In the genomic region with DNA sequence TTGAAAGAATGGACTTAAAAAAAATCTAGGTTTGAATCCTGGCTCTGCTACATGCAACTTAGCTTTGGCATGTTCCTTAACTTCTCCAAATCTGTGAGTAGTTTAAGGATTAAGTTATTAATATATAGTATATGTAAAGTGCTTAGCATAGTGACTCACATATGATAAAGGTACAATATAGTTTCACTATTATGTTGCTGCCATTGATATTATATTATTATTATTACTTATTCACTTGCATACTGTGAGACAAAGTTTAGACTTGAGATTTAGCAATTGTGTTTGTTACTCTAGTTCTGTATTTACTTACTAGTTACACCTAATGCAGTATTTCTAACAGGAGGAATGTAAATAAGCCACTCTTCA, we compare ENCODE assay signal across 21 cellular contexts. TPM values are rescaled to one million over a fixed set of nuclear protein-coding genes. Genes with fewer than 3 reads are reported as not detected.
DNase-seq lines count a peak whose midpoint lies in the region; ATAC-seq lines count a peak whose summit lies in the region.
"Had no signal": no experiment of that assay in that cellular context is flagged by ENCODE, and none has a peak within 500 bp of the region (broad histone marks: within the 10 kb centered on the region; RNA-seq: fewer than 3 reads in every experiment).

No MANE protein-coding gene starts in this region.

- DNase-seq in Ammon's horn (ENCODE audit: low spot score) (no peak), HCEC 1CT (no peak), posterior vena cava (ENCODE audit: low spot score) (no peak), NK-92 (lab: John Stamatoyannopoulos, UW; ENCODE audit: unreplicated experiment) (no peak)
- DNase-seq: activated T-cell treated with anti-CD3 and anti-CD28 coated beads, Interleukin-2, amount 50 U/mL, for 24 hours; adrenal gland; DMS53; effector memory CD4-positive, alpha-beta T cell; GF-D8; islet precursor cell; lower lobe of right lung; NCI-H510A treated with DMSO at 0.1 percent for 48 hours; nucleus accumbens; stimulated activated CD4-positive, alpha-beta T cell treated with anti-CD3 and anti-CD28 coated beads, Interleukin-2, amount 100 ng/mL, for 24 hours; stimulated activated naive CD4-positive, alpha-beta T cell treated with Interleukin-2 at 50 U/mL for 16 hours had no signal

- intact Hi-C loops in posterior vena cava (cut with DNase I): no loop called here

- ATAC-seq in GM18909 (IDR thresholded peaks at IDR 0.05; ENCODE audit: poor library complexity, unreplicated experiment) (peak; percentile 32), HG02870 (IDR thresholded peaks at IDR 0.05; ENCODE audit: unreplicated experiment) (peak; percentile 25), HG03520 (IDR thresholded peaks at IDR 0.05; ENCODE audit: unreplicated experiment) (peak; percentile 41)
- ATAC-seq: GM23338, K562, lower lobe of right lung, Panc1 had no signal

RNA-seq across cellular contexts. Expression of a gene that starts 25.7 kb away (rescaled TPM):
- total RNA-seq in posterior vena cava: not detected
- total RNA-seq: K562 had no signal
